In genomic region chr9:3124006-3124405, GRCh38 we compare ENCODE assay signal across 34 cellular contexts.
"Had no signal": no experiment of that assay in that cellular context is flagged by ENCODE, and none has a peak within 500 bp of the region (broad histone marks: within the 10 kb centered on the region; RNA-seq: fewer than 3 reads in every experiment).

No MANE protein-coding gene starts in this region.

- H3K4me3 Mint-ChIP-seq: activated naive CD8-positive, alpha-beta T cell; brain; natural killer cell treated with Interleukin-12 subunit alpha and Interleukin-12 subunit beta and Interleukin-15 and Interleukin-18, amount 100 ng/mL, for 72 hours; stimulated activated effector memory CD8-positive, alpha-beta T cell treated with anti-CD3 and anti-CD28 coated beads, Interleukin-12 subunit alpha, Interleukin-12 subunit beta, amount 100 ng/mL, for 72 hours; stimulated activated naive CD8-positive, alpha-beta T cell treated with anti-CD3 and anti-CD28 coated beads, Interleukin-15, Interleukin-2, amounts not matched to agents 100 ng/mL and 50 ng/mL, for 24 hours had no signal

- H3K4me1 ChIP-seq: adrenal gland, ascending aorta, colonic mucosa, lower lobe of right lung, right lobe of liver, thyroid gland, upper lobe of left lung, vagina had no signal

- H3K27ac ChIP-seq: adrenal gland, ascending aorta, cardiac muscle cell, colonic mucosa, dorsolateral prefrontal cortex, left lung, lower lobe of right lung, ovary, right lobe of liver, thyroid gland, upper lobe of left lung, vagina, VCaP had no signal

- H3K4me3 ChIP-seq: adrenal gland, ascending aorta, cardiac muscle cell, colonic mucosa, dorsolateral prefrontal cortex, left lung, lower lobe of right lung, mucosa of descending colon, ovary, right lobe of liver, thyroid gland, upper lobe of left lung, vagina had no signal

- DNase-seq: activated CD4-positive, alpha-beta T cell treated with anti-CD3 and anti-CD28 coated beads for 48 hours; activated CD4-positive, alpha-beta T cell treated with anti-CD3 and anti-CD28 coated beads, Interleukin-2, amount 50 U/mL, for 48 hours; activated CD8-positive, alpha-beta memory T cell treated with anti-CD3 and anti-CD28 coated beads for 24 hours; activated effector memory CD4-positive, alpha-beta T cell treated with Interleukin-2 at 50 U/mL for 16 hours; activated naive CD4-positive, alpha-beta T cell treated with Interleukin-2 at 50 U/mL for 16 hours; adrenal gland; cerebellar nuclear complex; colonic mucosa; dorsolateral prefrontal cortex; effector memory CD4-positive, alpha-beta T cell; head of caudate nucleus; hippocampal formation; left lung; lower lobe of right lung; mucosa of descending colon; ovary; right lobe of liver; stimulated activated CD4-positive, alpha-beta T cell treated with anti-CD3 and anti-CD28 coated beads, Interleukin-12 subunit alpha, Interleukin-12 subunit beta, amount 100 ng/mL, for 4 hours; stimulated activated CD4-positive, alpha-beta T cell treated with anti-CD3 and anti-CD28 coated beads, Interleukin-4, amount 100 ng/mL, for 24 hours; substantia nigra; T-helper 9 cell; thyroid gland; upper lobe of left lung had no signal

- H3K36me3 Mint-ChIP-seq: activated naive CD8-positive, alpha-beta T cell; brain; natural killer cell treated with Interleukin-12 subunit alpha and Interleukin-12 subunit beta and Interleukin-15 and Interleukin-18, amount 100 ng/mL, for 72 hours; stimulated activated effector memory CD8-positive, alpha-beta T cell treated with anti-CD3 and anti-CD28 coated beads, Interleukin-12 subunit alpha, Interleukin-12 subunit beta, amount 100 ng/mL, for 72 hours had no signal

- H3K36me3 ChIP-seq: adrenal gland, ascending aorta, cardiac muscle cell, colonic mucosa, left lung, lower lobe of right lung, ovary, right lobe of liver, thyroid gland, upper lobe of left lung, vagina had no signal

- H3K27me3 Mint-ChIP-seq: brain had no signal

- H3K9me3 Mint-ChIP-seq: brain; natural killer cell treated with Interleukin-12 subunit alpha and Interleukin-12 subunit beta and Interleukin-15 and Interleukin-18, amount 100 ng/mL, for 72 hours; stimulated activated effector memory CD8-positive, alpha-beta T cell treated with anti-CD3 and anti-CD28 coated beads, Interleukin-12 subunit alpha, Interleukin-12 subunit beta, amount 100 ng/mL, for 72 hours; stimulated activated naive CD8-positive, alpha-beta T cell treated with anti-CD3 and anti-CD28 coated beads, Interleukin-15, Interleukin-2, amounts not matched to agents 100 ng/mL and 50 ng/mL, for 24 hours had no signal

- H3K4me1 Mint-ChIP-seq: stimulated activated effector memory CD8-positive, alpha-beta T cell treated with anti-CD3 and anti-CD28 coated beads, Interleukin-12 subunit alpha, Interleukin-12 subunit beta, amount 100 ng/mL, for 72 hours had no signal

- H3K9me3 ChIP-seq: adrenal gland, ascending aorta, colonic mucosa, left lung, lower lobe of right lung, mucosa of descending colon, ovary, right lobe of liver, thyroid gland, upper lobe of left lung, vagina had no signal

- H3K27me3 ChIP-seq: adrenal gland, ascending aorta, cardiac muscle cell, colonic mucosa, left lung, ovary, right lobe of liver, thyroid gland, upper lobe of left lung, vagina had no signal

- H3K27ac Mint-ChIP-seq: activated naive CD8-positive, alpha-beta T cell; brain; natural killer cell treated with Interleukin-12 subunit alpha and Interleukin-12 subunit beta and Interleukin-15 and Interleukin-18, amount 100 ng/mL, for 72 hours; progenitor cell of endocrine pancreas; stimulated activated effector memory CD8-positive, alpha-beta T cell treated with anti-CD3 and anti-CD28 coated beads, Interleukin-12 subunit alpha, Interleukin-12 subunit beta, amount 100 ng/mL, for 72 hours; stimulated activated naive CD8-positive, alpha-beta T cell treated with anti-CD3 and anti-CD28 coated beads, Interleukin-15, Interleukin-2, amounts not matched to agents 100 ng/mL and 50 ng/mL, for 24 hours had no signal

- ATAC-seq: activated CD4-positive, CD25-positive, alpha-beta regulatory T cell treated with anti-CD3 and anti-CD28 coated beads, Interleukin-2, amount 50 U/mL, for 24 hours; left lung; lower lobe of right lung; mucosa of descending colon; natural killer cell treated with Interleukin-12 subunit alpha and Interleukin-12 subunit beta and Interleukin-15 and Interleukin-18, amount 100 ng/mL, for 72 hours; right lobe of liver; stimulated activated effector memory CD8-positive, alpha-beta T cell treated with anti-CD3 and anti-CD28 coated beads, Interleukin-12 subunit alpha, Interleukin-12 subunit beta, amount 100 ng/mL, for 72 hours had no signal
